12 cellular contexts compared by ENCODE assay signal in genomic region chr7:143280160-143280559, GRCh38. TPM values are rescaled to one million over a fixed set of nuclear protein-coding genes. Genes with fewer than 3 reads are reported as not detected.
DNase-seq lines count a peak whose midpoint lies in the region; ATAC-seq, FAIRE-seq and TF ChIP-seq lines count a peak whose summit lies in the region.
"Had no signal": no experiment of that assay in that cellular context is flagged by ENCODE, and none has a peak within 500 bp of the region (broad histone marks: within the 10 kb centered on the region; RNA-seq: fewer than 3 reads in every experiment).

No MANE protein-coding gene starts in this region.

- POLR2A ChIA-PET in activated B cell treated with CpG ODN at 0.5 μM for 24 hours (lab: Charles Lee) = interaction anchor here (1.2 to 1.6 kb wide), 2 partner anchors 8 to 17 kb away, joined by 4 to 9 read pairs; partner anchors contain the start of genes CASP2 and GSTK1
- POLR2A ChIA-PET in A673 (lab: Charles Lee; ENCODE audit: low non-redundant PET) = no interaction called here

- H3K4me3 Mint-ChIP-seq in activated B cell treated with CpG ODN at 0.5 μM for 24 hours = no peak overlapping the region
- H3K4me3 Mint-ChIP-seq: dendritic cell treated with granulocyte-macrophage colony-stimulating factor and Interleukin-4, amounts not matched to agents 40 ng/mL and 50 ng/mL, for 4 days had no signal

- ATAC-seq in activated B cell treated with CpG ODN at 0.5 μM for 24 hours (ENCODE audit: low read depth) = no peak

- H3K9me3 ChIP-seq in GM23248 (ENCODE audit: low read depth) = no peaks in the 10 kb centered on the region
- H3K9me3 ChIP-seq in small intestine (ENCODE audit: control insufficient read depth, low read depth) = no peaks in the 10 kb centered on the region
- no peaks in the 10 kb centered on the region for H3K9me3 ChIP-seq in A673 (ENCODE audit: low read depth, low read length, poor library complexity, severe bottlenecking)
- H3K9me3 ChIP-seq: HAP-1 had no signal

- H3K27ac ChIP-seq in GM23248 (peak overlapping the region; percentile 50), small intestine (ENCODE audit: low read depth in 1 of 2, low read length in 1 of 2) (peak overlapping the region; percentile 65 to 67), A673 (ENCODE audit: low read depth, low read length, poor library complexity, severe bottlenecking) (no peak overlapping the region)

- no peaks in the 10 kb centered on the region for H3K27me3 ChIP-seq in GM23248 (replicated peaks; ENCODE audit: insufficient read depth)
- no peaks in the 10 kb centered on the region for H3K27me3 ChIP-seq in small intestine (ENCODE audit: control insufficient read depth in 2 of 2, insufficient read depth in 2 of 2, low read length in 2 of 2)
- no peaks in the 10 kb centered on the region for H3K27me3 ChIP-seq in A673 (replicated peaks; ENCODE audit: insufficient read depth, low read depth, low read length, poor library complexity)

- TF ChIP-seq CTCF in activated B cell treated with CpG ODN at 0.5 μM for 24 hours (IDR thresholded peaks at IDR 0.05) (no peak), A673 (conservative IDR thresholded peaks at IDR 0.05; ENCODE audit: low read depth, low read length) (no peak)

- H3K79me2 ChIP-seq in GM23248 (ENCODE audit: insufficient read depth) = no peaks in the 10 kb centered on the region

- in situ Hi-C loops in GM23248 (cut with MboI) = no loop called here

- H3K27ac Mint-ChIP-seq in activated B cell treated with CpG ODN at 0.5 μM for 24 hours = peak overlapping the region; percentile 55
- H3K27ac Mint-ChIP-seq: dendritic cell treated with granulocyte-macrophage colony-stimulating factor and Interleukin-4, amounts not matched to agents 40 ng/mL and 50 ng/mL, for 4 days had no signal

- 45 to 52% methylated on average over 1 of the region's 1 CpG for WGBS in GM23248 (ENCODE audit: low coverage in 1 of 2, low lambda C conversion rate in 2 of 2, missing lambda C conversion rate in 2 of 2), 2 experiments
- WGBS in small intestine, 3 donors = 6 to 37% (median 14%) methylated on average over 1 of the region's 1 CpG

- H3K9ac ChIP-seq in GM23248 = peak overlapping the region; percentile 51

- no peaks in the 10 kb centered on the region for H3K9me3 Mint-ChIP-seq in activated B cell treated with CpG ODN at 0.5 μM for 24 hours
- H3K9me3 Mint-ChIP-seq: dendritic cell treated with granulocyte-macrophage colony-stimulating factor and Interleukin-4, amounts not matched to agents 40 ng/mL and 50 ng/mL, for 4 days had no signal

- peak overlapping the region; percentile 59 for H2AFZ ChIP-seq in GM23248

- no peak for FAIRE-seq in small intestine (lab: Jason Lieb, UNC)

- H3K27me3 Mint-ChIP-seq in activated B cell treated with CpG ODN at 0.5 μM for 24 hours = no peaks in the 10 kb centered on the region
- H3K27me3 Mint-ChIP-seq: dendritic cell treated with granulocyte-macrophage colony-stimulating factor and Interleukin-4, amounts not matched to agents 40 ng/mL and 50 ng/mL, for 4 days had no signal

- peak overlapping the region; percentile 51 for H3K4me2 ChIP-seq in GM23248 (ENCODE audit: unreplicated experiment)

- no peaks in the 10 kb centered on the region for H3K9me2 ChIP-seq in GM23248 (ENCODE audit: insufficient read depth)

- intact Hi-C loops in activated B cell treated with CpG ODN at 0.5 μM for 24 hours (cut with micrococcal nuclease) = loop anchor here (10.0 kb wide), 3 partner anchors 425 to 1555 kb away; partner anchors contain the start of genes EPHB6, TCAF1 and TPK1
- intact Hi-C loops in A673 (cut with micrococcal nuclease; ENCODE audit: unreplicated experiment) = no loop called here

- H3K4me1 ChIP-seq in GM23248 (ENCODE audit: insufficient read depth) = peaks cover 13% of the 10 kb centered on the region
- peaks cover 9 to 10% of the 10 kb centered on the region in 2 donors for H3K4me1 ChIP-seq in small intestine (ENCODE audit: control insufficient read depth in 2 of 2, insufficient read depth in 1 of 2, low read depth in 1 of 2, low read length in 1 of 2)
- H3K4me1 ChIP-seq in A673 (ENCODE audit: insufficient read depth, low read length, poor library complexity, severe bottlenecking) = peaks cover 14% of the 10 kb centered on the region

- H4K20me1 ChIP-seq in GM23248 (ENCODE audit: insufficient read depth) = no peaks in the 10 kb centered on the region

- CTCF ChIA-PET in activated B cell treated with CpG ODN at 0.5 μM for 24 hours (lab: Charles Lee) (interaction anchor here (0.9 to 2.0 kb wide), 5 partner anchors 8 to 39 kb away, joined by 4 to 9 read pairs (median 4); no protein-coding TSS in a partner anchor), A673 (lab: Charles Lee) (no interaction called here)

- DNase-seq in GM23248 (peak; percentile 9), activated B cell treated with CpG ODN at 0.5 μM for 24 hours (no peak), globus pallidus (ENCODE audit: low spot score) (peak; percentile 32), small intestine (no peak), hippocampal formation (lab: John Stamatoyannopoulos, UW) (no peak), A673 (ENCODE audit: low spot score) (no peak)
- no peak for DNase-seq in stimulated activated naive CD4-positive, alpha-beta T cell (lab: John Stamatoyannopoulos, UW)
- DNase-seq: activated CD4-positive, alpha-beta T cell treated with anti-CD3 and anti-CD28 coated beads, Interleukin-2, amount 50 U/mL, for 48 hours; DND-41; NCI-H1105 had no signal

- no peaks in the 10 kb centered on the region for H3F3A ChIP-seq in GM23248 (ENCODE audit: insufficient read depth)

- H3K4me1 Mint-ChIP-seq in activated B cell treated with CpG ODN at 0.5 μM for 24 hours = peaks cover 33% of the 10 kb centered on the region

- BruUV-seq in A673 (replicated peaks; lab: Mats Ljungman, UMichigan) = no TSS peak

- no peaks in the 10 kb centered on the region for H3K36me3 Mint-ChIP-seq in activated B cell treated with CpG ODN at 0.5 μM for 24 hours (ENCODE audit: low read depth)

- H3K4me3 ChIP-seq in GM23248 = no peak overlapping the region
- H3K4me3 ChIP-seq in small intestine (ENCODE audit: low read depth in 1 of 2, low read length in 2 of 2) = no peak overlapping the region
- no peak overlapping the region for H3K4me3 ChIP-seq in A673 (ENCODE audit: low read depth, low read length, poor library complexity, severe bottlenecking)
- H3K4me3 ChIP-seq: HAP-1 had no signal

- H3K36me3 ChIP-seq in GM23248 (ENCODE audit: low read depth) (no peaks in the 10 kb centered on the region), small intestine (ENCODE audit: control insufficient read depth in 2 of 2, insufficient read depth in 2 of 2, low read length in 2 of 2) (no peaks in the 10 kb centered on the region), A673 (ENCODE audit: insufficient read depth, low read length, poor library complexity, severe bottlenecking) (no peaks in the 10 kb centered on the region)
- H3K36me3 ChIP-seq: HAP-1 had no signal

RNA-seq across cellular contexts. Expression of gene TMEM139, which starts 4.6 kb away (rescaled TPM):
- not detected in 2 replicates for total RNA-seq in GM23248 (2014; rRNA removed; shearing (Covaris generic))
- polyA plus RNA-seq in GM23248 (2016; fragmentation: Nextera tagmentation; extraction: Ambion mirVana) (not detected in 2 replicates), small intestine (100 to 1,000 TPM in 1 of 3 donors, 10 to 100 TPM in 2; 35.4 to 127 (median 97.5) TPM)
- total RNA-seq in activated B cell treated with CpG ODN at 0.5 μM for 24 hours (0.34 and 0.47 TPM in 2 replicates), A673 (2021) (not detected in 2 replicates)

RNA-seq across cellular contexts. Expression of gene CASP2, which starts 8.0 kb away (rescaled TPM):
- total RNA-seq in GM23248 (2014; rRNA removed; shearing (Covaris generic)) = 9.2 and 12.9 TPM in 2 replicates
- polyA plus RNA-seq in GM23248 (2016; fragmentation: Nextera tagmentation; extraction: Ambion mirVana) = 12.4 and 13.1 TPM in 2 replicates
- total RNA-seq in activated B cell treated with CpG ODN at 0.5 μM for 24 hours = 59.5 and 62.2 TPM in 2 replicates
- polyA plus RNA-seq in small intestine = 10 to 100 TPM in 1 of 3 donors, 1 to 10 TPM in 2; 4.9 to 10.9 (median 7.2) TPM
- 57.8 and 76.8 TPM in 2 replicates for total RNA-seq in A673 (2021)

RNA-seq across cellular contexts. Expression of gene GSTK1, which starts 16.9 kb away (rescaled TPM):
- 119 and 132 TPM in 2 replicates for total RNA-seq in GM23248 (2014; rRNA removed; shearing (Covaris generic))
- polyA plus RNA-seq in GM23248 (2016; fragmentation: Nextera tagmentation; extraction: Ambion mirVana) = 149 and 153 TPM in 2 replicates
- total RNA-seq in activated B cell treated with CpG ODN at 0.5 μM for 24 hours = 144 and 150 TPM in 2 replicates
- 100 to 1,000 TPM; 250 to 450 (median 309) TPM for polyA plus RNA-seq in small intestine
- total RNA-seq in A673 (2021) = 43.1 and 50.8 TPM in 2 replicates

RNA-seq across cellular contexts. Expression of gene CLCN1, which starts 35.8 kb away (rescaled TPM):
- total RNA-seq in GM23248 (2014; rRNA removed; shearing (Covaris generic)) = not detected in 2 replicates
- polyA plus RNA-seq in GM23248 (2016; fragmentation: Nextera tagmentation; extraction: Ambion mirVana) (not detected in 2 replicates), small intestine (under 1 TPM in 1 of 3 donors, not detected in 2; 0.19 TPM)
- total RNA-seq in activated B cell treated with CpG ODN at 0.5 μM for 24 hours (not detected in 2 replicates), A673 (2021) (not detected in 2 replicates)

RNA-seq across cellular contexts. Expression of gene TAS2R40, which starts 58.3 kb away (rescaled TPM):
- not detected in 2 replicates for total RNA-seq in GM23248 (2014; rRNA removed; shearing (Covaris generic))
- polyA plus RNA-seq in GM23248 (2016; fragmentation: Nextera tagmentation; extraction: Ambion mirVana) = not detected in 2 replicates
- total RNA-seq in activated B cell treated with CpG ODN at 0.5 μM for 24 hours = not detected in 2 replicates
- not detected for polyA plus RNA-seq in small intestine
- total RNA-seq in A673 (2021) = not detected in 2 replicates

Comparison
In these comparisons a context has a peak if more than half of its experiments do, and no peak if none do; other contexts are left out.
1. DNase-seq: peak in GM23248 (single experiment) and globus pallidus (single experiment); none in activated B cell treated with CpG ODN at 0.5 μM for 24 hours (single experiment), small intestine (single experiment), hippocampal formation (0 of 2), stimulated activated naive CD4-positive, alpha-beta T cell (0 of 6) and A673 (single experiment).